In the genomic region with DNA sequence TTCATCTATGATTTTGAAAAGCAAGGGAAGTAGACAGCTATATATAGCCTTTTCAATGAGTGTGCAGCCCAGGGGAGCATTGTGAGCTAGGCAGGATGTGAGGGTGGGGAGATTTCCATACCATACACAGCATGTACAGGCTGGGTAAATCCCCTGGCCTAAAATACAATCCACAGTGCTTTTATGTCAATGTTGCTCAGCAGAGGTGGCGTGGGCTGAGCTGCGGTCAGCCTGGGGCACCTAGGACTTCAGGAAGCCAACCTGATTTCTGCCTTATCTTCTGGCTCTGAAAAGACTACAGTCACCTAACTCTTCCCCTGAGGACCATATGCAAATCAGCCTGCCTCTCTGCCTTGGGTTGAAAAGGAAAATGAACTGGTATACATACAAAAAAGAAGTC, we compare ENCODE assay signal across 1 cellular context.
TF ChIP-seq lines count a peak whose summit lies in the region.

No MANE protein-coding gene starts in this region.

TF ChIP-seq in HepG2, 621 proteins besides CTCF, POLR2A, EP300 and RAD21:
- TF ChIP-seq, protein P1, sequence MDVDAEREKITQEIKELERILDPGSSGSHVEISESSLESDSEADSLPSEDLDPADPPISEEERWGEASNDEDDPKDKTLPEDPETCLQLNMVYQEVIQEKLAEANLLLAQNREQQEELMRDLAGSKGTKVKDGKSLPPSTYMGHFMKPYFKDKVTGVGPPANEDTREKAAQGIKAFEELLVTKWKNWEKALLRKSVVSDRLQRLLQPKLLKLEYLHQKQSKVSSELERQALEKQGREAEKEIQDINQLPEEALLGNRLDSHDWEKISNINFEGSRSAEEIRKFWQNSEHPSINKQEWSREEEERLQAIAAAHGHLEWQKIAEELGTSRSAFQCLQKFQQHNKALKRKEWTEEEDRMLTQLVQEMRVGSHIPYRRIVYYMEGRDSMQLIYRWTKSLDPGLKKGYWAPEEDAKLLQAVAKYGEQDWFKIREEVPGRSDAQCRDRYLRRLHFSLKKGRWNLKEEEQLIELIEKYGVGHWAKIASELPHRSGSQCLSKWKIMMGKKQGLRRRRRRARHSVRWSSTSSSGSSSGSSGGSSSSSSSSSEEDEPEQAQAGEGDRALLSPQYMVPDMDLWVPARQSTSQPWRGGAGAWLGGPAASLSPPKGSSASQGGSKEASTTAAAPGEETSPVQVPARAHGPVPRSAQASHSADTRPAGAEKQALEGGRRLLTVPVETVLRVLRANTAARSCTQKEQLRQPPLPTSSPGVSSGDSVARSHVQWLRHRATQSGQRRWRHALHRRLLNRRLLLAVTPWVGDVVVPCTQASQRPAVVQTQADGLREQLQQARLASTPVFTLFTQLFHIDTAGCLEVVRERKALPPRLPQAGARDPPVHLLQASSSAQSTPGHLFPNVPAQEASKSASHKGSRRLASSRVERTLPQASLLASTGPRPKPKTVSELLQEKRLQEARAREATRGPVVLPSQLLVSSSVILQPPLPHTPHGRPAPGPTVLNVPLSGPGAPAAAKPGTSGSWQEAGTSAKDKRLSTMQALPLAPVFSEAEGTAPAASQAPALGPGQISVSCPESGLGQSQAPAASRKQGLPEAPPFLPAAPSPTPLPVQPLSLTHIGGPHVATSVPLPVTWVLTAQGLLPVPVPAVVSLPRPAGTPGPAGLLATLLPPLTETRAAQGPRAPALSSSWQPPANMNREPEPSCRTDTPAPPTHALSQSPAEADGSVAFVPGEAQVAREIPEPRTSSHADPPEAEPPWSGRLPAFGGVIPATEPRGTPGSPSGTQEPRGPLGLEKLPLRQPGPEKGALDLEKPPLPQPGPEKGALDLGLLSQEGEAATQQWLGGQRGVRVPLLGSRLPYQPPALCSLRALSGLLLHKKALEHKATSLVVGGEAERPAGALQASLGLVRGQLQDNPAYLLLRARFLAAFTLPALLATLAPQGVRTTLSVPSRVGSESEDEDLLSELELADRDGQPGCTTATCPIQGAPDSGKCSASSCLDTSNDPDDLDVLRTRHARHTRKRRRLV (CRISPR knock-in tag; IDR thresholded peaks at IDR 0.05): no peak
- TF ChIP-seq KMT2A (CRISPR knock-in tag; IDR thresholded peaks at IDR 0.05) (no peak), ZNF780A (CRISPR knock-in tag; IDR thresholded peaks at IDR 0.05) (no peak), ZSCAN20 (CRISPR knock-in tag; IDR thresholded peaks at IDR 0.05; ENCODE audit: borderline replicate concordance) (no peak), MXI1 (IDR thresholded peaks at IDR 0.05; ENCODE audit: borderline replicate concordance, low read depth, low read length) (no peak), ZNF354B (CRISPR knock-in tag; IDR thresholded peaks at IDR 0.05) (no peak), KLF16 (CRISPR knock-in tag; IDR thresholded peaks at IDR 0.05) (no peak), DPF2 (CRISPR knock-in tag; IDR thresholded peaks at IDR 0.05; ENCODE audit: borderline replicate concordance, low read depth) (no peak), RFXANK (CRISPR knock-in tag; IDR thresholded peaks at IDR 0.05) (no peak), PHF21A (CRISPR knock-in tag; IDR thresholded peaks at IDR 0.05) (no peak), ELF4 (CRISPR knock-in tag; IDR thresholded peaks at IDR 0.05; ENCODE audit: borderline replicate concordance) (no peak), NAIF1 (CRISPR knock-in tag; IDR thresholded peaks at IDR 0.05; ENCODE audit: borderline replicate concordance) (no peak), ZFP36L2 (CRISPR knock-in tag; IDR thresholded peaks at IDR 0.05) (no peak), MTF1 (CRISPR knock-in tag; IDR thresholded peaks at IDR 0.05) (no peak), CENPT (CRISPR knock-in tag; IDR thresholded peaks at IDR 0.05; ENCODE audit: low read depth) (no peak)
- TF ChIP-seq, protein P2, sequence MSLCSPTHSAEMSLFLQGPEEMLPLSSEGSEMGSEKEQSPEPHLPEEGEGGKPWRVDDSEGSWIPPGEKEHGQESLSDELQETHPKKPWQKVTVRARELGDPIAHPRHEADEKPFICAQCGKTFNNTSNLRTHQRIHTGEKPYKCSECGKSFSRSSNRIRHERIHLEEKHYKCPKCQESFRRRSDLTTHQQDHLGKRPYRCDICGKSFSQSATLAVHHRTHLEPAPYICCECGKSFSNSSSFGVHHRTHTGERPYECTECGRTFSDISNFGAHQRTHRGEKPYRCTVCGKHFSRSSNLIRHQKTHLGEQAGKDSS (CRISPR knock-in tag; IDR thresholded peaks at IDR 0.05; ENCODE audit: borderline replicate concordance, low read depth): no peak
- TF ChIP-seq, protein P3, sequence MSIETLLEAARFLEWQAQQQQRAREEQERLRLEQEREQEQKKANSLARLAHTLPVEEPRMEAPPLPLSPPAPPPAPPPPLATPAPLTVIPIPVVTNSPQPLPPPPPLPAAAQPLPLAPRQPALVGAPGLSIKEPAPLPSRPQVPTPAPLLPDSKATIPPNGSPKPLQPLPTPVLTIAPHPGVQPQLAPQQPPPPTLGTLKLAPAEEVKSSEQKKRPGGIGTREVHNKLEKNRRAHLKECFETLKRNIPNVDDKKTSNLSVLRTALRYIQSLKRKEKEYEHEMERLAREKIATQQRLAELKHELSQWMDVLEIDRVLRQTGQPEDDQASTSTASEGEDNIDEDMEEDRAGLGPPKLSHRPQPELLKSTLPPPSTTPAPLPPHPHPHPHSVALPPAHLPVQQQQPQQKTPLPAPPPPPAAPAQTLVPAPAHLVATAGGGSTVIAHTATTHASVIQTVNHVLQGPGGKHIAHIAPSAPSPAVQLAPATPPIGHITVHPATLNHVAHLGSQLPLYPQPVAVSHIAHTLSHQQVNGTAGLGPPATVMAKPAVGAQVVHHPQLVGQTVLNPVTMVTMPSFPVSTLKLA (IDR thresholded peaks at IDR 0.05): no peak
- TF ChIP-seq, protein P4, sequence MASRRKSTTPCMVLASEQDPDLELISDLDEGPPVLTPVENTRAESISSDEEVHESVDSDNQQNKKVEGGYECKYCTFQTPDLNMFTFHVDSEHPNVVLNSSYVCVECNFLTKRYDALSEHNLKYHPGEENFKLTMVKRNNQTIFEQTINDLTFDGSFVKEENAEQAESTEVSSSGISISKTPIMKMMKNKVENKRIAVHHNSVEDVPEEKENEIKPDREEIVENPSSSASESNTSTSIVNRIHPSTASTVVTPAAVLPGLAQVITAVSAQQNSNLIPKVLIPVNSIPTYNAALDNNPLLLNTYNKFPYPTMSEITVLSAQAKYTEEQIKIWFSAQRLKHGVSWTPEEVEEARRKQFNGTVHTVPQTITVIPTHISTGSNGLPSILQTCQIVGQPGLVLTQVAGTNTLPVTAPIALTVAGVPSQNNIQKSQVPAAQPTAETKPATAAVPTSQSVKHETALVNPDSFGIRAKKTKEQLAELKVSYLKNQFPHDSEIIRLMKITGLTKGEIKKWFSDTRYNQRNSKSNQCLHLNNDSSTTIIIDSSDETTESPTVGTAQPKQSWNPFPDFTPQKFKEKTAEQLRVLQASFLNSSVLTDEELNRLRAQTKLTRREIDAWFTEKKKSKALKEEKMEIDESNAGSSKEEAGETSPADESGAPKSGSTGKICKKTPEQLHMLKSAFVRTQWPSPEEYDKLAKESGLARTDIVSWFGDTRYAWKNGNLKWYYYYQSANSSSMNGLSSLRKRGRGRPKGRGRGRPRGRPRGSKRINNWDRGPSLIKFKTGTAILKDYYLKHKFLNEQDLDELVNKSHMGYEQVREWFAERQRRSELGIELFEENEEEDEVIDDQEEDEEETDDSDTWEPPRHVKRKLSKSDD (CRISPR knock-in tag; IDR thresholded peaks at IDR 0.05; ENCODE audit: low read depth): no peak
- TF ChIP-seq, protein P5, sequence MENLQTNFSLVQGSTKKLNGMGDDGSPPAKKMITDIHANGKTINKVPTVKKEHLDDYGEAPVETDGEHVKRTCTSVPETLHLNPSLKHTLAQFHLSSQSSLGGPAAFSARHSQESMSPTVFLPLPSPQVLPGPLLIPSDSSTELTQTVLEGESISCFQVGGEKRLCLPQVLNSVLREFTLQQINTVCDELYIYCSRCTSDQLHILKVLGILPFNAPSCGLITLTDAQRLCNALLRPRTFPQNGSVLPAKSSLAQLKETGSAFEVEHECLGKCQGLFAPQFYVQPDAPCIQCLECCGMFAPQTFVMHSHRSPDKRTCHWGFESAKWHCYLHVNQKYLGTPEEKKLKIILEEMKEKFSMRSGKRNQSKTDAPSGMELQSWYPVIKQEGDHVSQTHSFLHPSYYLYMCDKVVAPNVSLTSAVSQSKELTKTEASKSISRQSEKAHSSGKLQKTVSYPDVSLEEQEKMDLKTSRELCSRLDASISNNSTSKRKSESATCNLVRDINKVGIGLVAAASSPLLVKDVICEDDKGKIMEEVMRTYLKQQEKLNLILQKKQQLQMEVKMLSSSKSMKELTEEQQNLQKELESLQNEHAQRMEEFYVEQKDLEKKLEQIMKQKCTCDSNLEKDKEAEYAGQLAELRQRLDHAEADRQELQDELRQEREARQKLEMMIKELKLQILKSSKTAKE (CRISPR knock-in tag; IDR thresholded peaks at IDR 0.05; ENCODE audit: borderline replicate concordance): no peak
- TF ChIP-seq, protein P6, sequence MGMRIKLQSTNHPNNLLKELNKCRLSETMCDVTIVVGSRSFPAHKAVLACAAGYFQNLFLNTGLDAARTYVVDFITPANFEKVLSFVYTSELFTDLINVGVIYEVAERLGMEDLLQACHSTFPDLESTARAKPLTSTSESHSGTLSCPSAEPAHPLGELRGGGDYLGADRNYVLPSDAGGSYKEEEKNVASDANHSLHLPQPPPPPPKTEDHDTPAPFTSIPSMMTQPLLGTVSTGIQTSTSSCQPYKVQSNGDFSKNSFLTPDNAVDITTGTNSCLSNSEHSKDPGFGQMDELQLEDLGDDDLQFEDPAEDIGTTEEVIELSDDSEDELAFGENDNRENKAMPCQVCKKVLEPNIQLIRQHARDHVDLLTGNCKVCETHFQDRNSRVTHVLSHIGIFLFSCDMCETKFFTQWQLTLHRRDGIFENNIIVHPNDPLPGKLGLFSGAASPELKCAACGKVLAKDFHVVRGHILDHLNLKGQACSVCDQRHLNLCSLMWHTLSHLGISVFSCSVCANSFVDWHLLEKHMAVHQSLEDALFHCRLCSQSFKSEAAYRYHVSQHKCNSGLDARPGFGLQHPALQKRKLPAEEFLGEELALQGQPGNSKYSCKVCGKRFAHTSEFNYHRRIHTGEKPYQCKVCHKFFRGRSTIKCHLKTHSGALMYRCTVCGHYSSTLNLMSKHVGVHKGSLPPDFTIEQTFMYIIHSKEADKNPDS (CRISPR knock-in tag; IDR thresholded peaks at IDR 0.05): no peak
